Comparison of ENCODE assay signal across 20 cellular contexts in genomic region chr20:10706460-10706811, GRCh38. TPM values are rescaled to one million over a fixed set of nuclear protein-coding genes. Genes with fewer than 3 reads are reported as not detected.
A peak's percentile ranks its signal among the peaks of the same experiment; 100 is the strongest.
DNase-seq lines count a peak whose midpoint lies in the region; ATAC-seq and TF ChIP-seq lines count a peak whose summit lies in the region.
"Had no signal": no experiment of that assay in that cellular context is flagged by ENCODE, and none has a peak within 500 bp of the region (broad histone marks: within the 10 kb centered on the region; RNA-seq: fewer than 3 reads in every experiment).

No MANE protein-coding gene starts in this region.

- no peak overlapping the region for H3K27ac Mint-ChIP-seq in stimulated activated memory B cell treated with anti-CD40 and anti-IgM and Interleukin-4, amounts not matched to agents 10 μg/mL and 1 μg/mL and 100 μg/mL, for 72 hours
- H3K27ac Mint-ChIP-seq: CD4-positive, alpha-beta memory T cell had no signal

- peak; percentile 36 for DNase-seq in NCI-H748 (lab: John Stamatoyannopoulos, UW; ENCODE audit: unreplicated experiment)
- no peak for DNase-seq in NCI-H748 treated with DMSO at 0.1 percent for 48 hours (lab: John Stamatoyannopoulos, UW)
- DNase-seq in RWPE1 (ENCODE audit: low spot score): no peak
- DNase-seq in stomach: no peak
- DNase-seq in ecto neural progenitor cell (ENCODE audit: low spot score): no peak
- no peak for DNase-seq in activated CD4-positive, CD25-positive, alpha-beta regulatory T cell (lab: John Stamatoyannopoulos, UW)
- DNase-seq: CD4-positive, alpha-beta memory T cell; GOT3; KBM-7; NCI-H1092 treated with DMSO at 0.1 percent for 48 hours; NCI-H1436 treated with DMSO at 0.1 percent for 48 hours; NCI-H1930; NCI-H2227 treated with DMSO at 0.1 percent for 48 hours; NCI-H510A; NK-92 treated with Interleukin-12 subunit alpha and Interleukin-12 subunit beta, amount 100 ng/mL, for 24 hours; SHP77 had no signal

- no peak for TF ChIP-seq CTCF in RWPE1 (conservative IDR thresholded peaks at IDR 0.05; ENCODE audit: low read depth)
- TF ChIP-seq CTCF in stomach (IDR thresholded peaks at IDR 0.05): no peak

- H3K36me3 Mint-ChIP-seq in stimulated activated memory B cell treated with anti-CD40 and anti-IgM and Interleukin-4, amounts not matched to agents 10 μg/mL and 1 μg/mL and 100 μg/mL, for 72 hours: no peaks in the 10 kb centered on the region
- H3K36me3 Mint-ChIP-seq: CD4-positive, alpha-beta memory T cell had no signal

- TF ChIP-seq POLR2A in stomach (IDR thresholded peaks at IDR 0.05): no peak

- H3K36me3 ChIP-seq in esophagus (ENCODE audit: control insufficient read depth in 2 of 2, insufficient read depth in 2 of 2, low read length in 1 of 2) (no peaks in the 10 kb centered on the region), stomach (no peaks in the 10 kb centered on the region)
- H3K36me3 ChIP-seq: BLaER1 treated with 17β-estradiol and CSF1 and Interleukin-3, amounts not matched to agents 10 nM and 100 nM had no signal

- H3K9me3 ChIP-seq in esophagus (ENCODE audit: control insufficient read depth in 2 of 2, insufficient read depth in 1 of 2, low read depth in 1 of 2, low read length in 1 of 2) (no peaks in the 10 kb centered on the region), stomach (no peaks in the 10 kb centered on the region)

- intact Hi-C loops in stomach (cut with DNase I; ENCODE audit: low total_unique reads): no loop called here

- POLR2A ChIA-PET in RWPE1 (lab: Yijun Ruan, JAX; ENCODE audit: low non-redundant PET): no interaction called here

- H3K4me3 Mint-ChIP-seq in stimulated activated memory B cell treated with anti-CD40 and anti-IgM and Interleukin-4, amounts not matched to agents 10 μg/mL and 1 μg/mL and 100 μg/mL, for 72 hours: no peak overlapping the region
- H3K4me3 Mint-ChIP-seq: CD4-positive, alpha-beta memory T cell had no signal

- H3K27ac ChIP-seq in RWPE1 (peak overlapping the region; percentile 71), esophagus (ENCODE audit: low read depth in 2 of 2, low read length in 1 of 2) (peak overlapping the region; percentile 29 to 76), stomach (peak overlapping the region in 4 of 5 donors; percentile 18 to 57 (median 44))
- H3K27ac ChIP-seq: 22Rv1; BLaER1 treated with 17β-estradiol and CSF1 and Interleukin-3, amounts not matched to agents 10 nM and 100 nM had no signal

- WGBS in esophagus, 2 donors: 93 to 96% methylated on average over 12 of the region's 12 CpGs
- 94 to 98% (median 95%) methylated on average over 12 of the region's 12 CpGs for WGBS in stomach, 5 donors

- H3K27me3 Mint-ChIP-seq in stimulated activated memory B cell treated with anti-CD40 and anti-IgM and Interleukin-4, amounts not matched to agents 10 μg/mL and 1 μg/mL and 100 μg/mL, for 72 hours: peaks cover 18% of the 10 kb centered on the region

- H3K4me3 ChIP-seq in esophagus (ENCODE audit: low read depth in 1 of 2, low read length in 2 of 2): no peak overlapping the region
- no peak overlapping the region for H3K4me3 ChIP-seq in stomach
- H3K4me3 ChIP-seq: BLaER1 treated with 17β-estradiol and CSF1 and Interleukin-3, amounts not matched to agents 10 nM and 100 nM had no signal

- no peaks in the 10 kb centered on the region for H3K27me3 ChIP-seq in esophagus (ENCODE audit: control insufficient read depth in 1 of 2, insufficient read depth in 2 of 2, low read length in 2 of 2)
- no peaks in the 10 kb centered on the region for H3K27me3 ChIP-seq in stomach
- H3K27me3 ChIP-seq: BLaER1 treated with 17β-estradiol and CSF1 and Interleukin-3, amounts not matched to agents 10 nM and 100 nM had no signal

- TF ChIP-seq EP300 in stomach (IDR thresholded peaks at IDR 0.05): no peak

- ATAC-seq in stimulated activated memory B cell treated with anti-CD40 and anti-IgM and Interleukin-4, amounts not matched to agents 10 μg/mL and 1 μg/mL and 100 μg/mL, for 72 hours: no peak

- peaks cover 2 to 4% of the 10 kb centered on the region in 2 donors for H3K4me1 ChIP-seq in esophagus (ENCODE audit: control insufficient read depth in 2 of 2, insufficient read depth in 2 of 2, low read length in 1 of 2)
- peaks cover 0 to 49% (median 26%) of the 10 kb centered on the region in 4 donors for H3K4me1 ChIP-seq in stomach
- H3K4me1 ChIP-seq: BLaER1 treated with 17β-estradiol and CSF1 and Interleukin-3, amounts not matched to agents 10 nM and 100 nM had no signal

- peaks cover 8% of the 10 kb centered on the region for H3K9me3 Mint-ChIP-seq in stimulated activated memory B cell treated with anti-CD40 and anti-IgM and Interleukin-4, amounts not matched to agents 10 μg/mL and 1 μg/mL and 100 μg/mL, for 72 hours

- CTCF ChIA-PET in RWPE1 (lab: Yijun Ruan, JAX): interaction anchor here (0.7 to 1.0 kb wide), 2 partner anchors 10 to 41 kb away, joined by 3 to 5 read pairs; no protein-coding TSS in a partner anchor

- H3K4me1 Mint-ChIP-seq in stimulated activated memory B cell treated with anti-CD40 and anti-IgM and Interleukin-4, amounts not matched to agents 10 μg/mL and 1 μg/mL and 100 μg/mL, for 72 hours: no peaks in the 10 kb centered on the region
- H3K4me1 Mint-ChIP-seq: CD4-positive, alpha-beta memory T cell had no signal

RNA-seq across cellular contexts. Expression of gene JAG1, which starts 32.6 kb away (rescaled TPM):
- polyA plus RNA-seq in esophagus (10 to 100 TPM; 36.5 to 48.8 TPM), stomach (10 to 100 TPM in 1 of 3 donors, 1 to 10 TPM in 2; 5.2 to 26.3 (median 7.5) TPM)
- total RNA-seq in stomach: 100 to 1,000 TPM in 1 of 5 donors, 10 to 100 TPM in 4; 54.8 to 133 (median 95.0) TPM
